ENCODE assay signal across 10 cellular contexts in the genomic region with DNA sequence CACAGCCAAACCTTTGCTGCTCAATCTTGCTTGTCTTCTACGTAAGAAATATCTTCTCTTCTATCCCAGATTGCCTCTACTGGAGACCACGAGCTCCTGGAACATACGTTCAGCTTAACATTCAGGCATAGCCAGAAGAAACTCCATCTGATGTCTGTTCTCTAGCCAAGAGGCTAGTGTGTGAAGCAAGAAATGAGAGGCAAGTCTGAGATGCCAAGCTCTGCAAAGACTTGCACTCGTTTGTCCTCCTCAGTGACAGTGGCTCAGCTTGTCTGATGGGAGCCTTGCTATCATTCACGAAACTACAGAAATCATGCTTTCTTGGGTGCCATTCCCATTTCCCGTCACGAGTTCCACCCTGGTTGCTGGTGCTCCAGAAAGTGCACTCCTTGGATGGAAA. TPM values are rescaled to one million over a fixed set of nuclear protein-coding genes. Genes with fewer than 3 reads are reported as not detected.
"Had no signal": no experiment of that assay in that cellular context is flagged by ENCODE, and none has a peak within 500 bp of the region (broad histone marks: within the 10 kb centered on the region; RNA-seq: fewer than 3 reads in every experiment).

Gene SCN10A (minus strand): TSS at position 192 of the 400 bp plus-strand sequence. CDS start 22,207 bp downstream, outside the sequence.

- H3K4me1 ChIP-seq: HAP-1 had no signal

- H3K4me3 Mint-ChIP-seq: H9, HFFc6 had no signal

- H3K9me3 Mint-ChIP-seq: H9, HFFc6 had no signal

- ATAC-seq: HCT116 had no signal

- H3K36me3 ChIP-seq: HAP-1 had no signal

- H3K4me1 Mint-ChIP-seq: H9 had no signal

- DNase-seq: GM23248, GOT3, H7, H9, HCEC 1CT, HFFc6 had no signal

- H3K9me3 ChIP-seq: HAP-1 had no signal

- H2AFZ ChIP-seq: GM23248 had no signal

- H3K27ac Mint-ChIP-seq: H9, HFFc6 had no signal

- H3K4me3 ChIP-seq: GM23248, HAP-1 had no signal

- H3K27ac ChIP-seq: GM23248 had no signal

RNA-seq across cellular contexts. Expression of gene SCN10A, which starts in this region (rescaled TPM):
- total RNA-seq: GM23248, H1, H4, H7, H9, HFFc6 had no signal
- polyA plus RNA-seq: GM23248, H1 had no signal
